Comparison of ENCODE assay signal across 22 cellular contexts in genomic region chr5:34476941-34477565, GRCh38.
DNase-seq lines count a peak whose midpoint lies in the region; ATAC-seq, FAIRE-seq and TF ChIP-seq lines count a peak whose summit lies in the region.
"Had no signal": no experiment of that assay in that cellular context is flagged by ENCODE, and none has a peak within 500 bp of the region (broad histone marks: within the 10 kb centered on the region; RNA-seq: fewer than 3 reads in every experiment).

No MANE protein-coding gene starts in this region.

- H4K20me1 ChIP-seq in GM23338 (replicated peaks; ENCODE audit: insufficient read depth) (no peaks in the 10 kb centered on the region), H1 (replicated peaks in 1 of 2; ENCODE audit: control insufficient read depth in 1 of 2, insufficient read depth in 2 of 2, low read length in 2 of 2) (no peaks in the 10 kb centered on the region), mammary epithelial cell (ENCODE audit: insufficient read depth, low read length) (no peaks in the 10 kb centered on the region)
- H4K20me1 ChIP-seq: BLaER1 had no signal

- no peak overlapping the region for H3K4me3 Mint-ChIP-seq in GM23338
- H3K4me3 Mint-ChIP-seq: B cell; CD4-positive, CD25-positive, alpha-beta regulatory T cell; CD8-positive, alpha-beta T cell had no signal

- no peak overlapping the region for H4K5ac ChIP-seq in H1 (ENCODE audit: insufficient read length, low read depth, low read length)

- no peak overlapping the region for H3K27ac Mint-ChIP-seq in GM23338
- H3K27ac Mint-ChIP-seq: B cell; CD4-positive, CD25-positive, alpha-beta regulatory T cell; CD8-positive, alpha-beta T cell had no signal

- H3K9me3 ChIP-seq in H1 (ENCODE audit: insufficient read depth in 2 of 2, low read depth in 1 of 2, low read length in 1 of 2) (peaks cover 0 to 1% of the 10 kb centered on the region in 2 experiments; a peak in 2 of 4 replicates), mammary epithelial cell (replicated peaks; ENCODE audit: insufficient read depth, low read length) (no peaks in the 10 kb centered on the region), vagina (no peaks in the 10 kb centered on the region)
- H3K9me3 ChIP-seq: Caco-2 had no signal

- FAIRE-seq in H1 (lab: Jason Lieb, UNC), result no peak
- FAIRE-seq: A204.1, G401.6, GM12892, GM19239 had no signal

- TF ChIP-seq CTCF in GM23338 (conservative IDR thresholded peaks at IDR 0.05; ENCODE audit: low read depth in 2 of 2) (no peak), H1 (IDR thresholded peaks at IDR 0.05; ENCODE audit: control extremely low read depth in 1 of 3, insufficient read depth in 1 of 3, low read depth in 1 of 3, low read length in 3 of 3) (no peak), mammary epithelial cell (conservative IDR thresholded peaks at IDR 0.05 in 1 of 2, IDR thresholded peaks at IDR 0.05 in 1 of 2; ENCODE audit: extremely low read depth in 1 of 2, insufficient read depth in 1 of 2, low read depth in 1 of 2, low read length in 2 of 2) (no peak), vagina (IDR thresholded peaks at IDR 0.05) (no peak)

- H2BK20ac ChIP-seq in H1 (ENCODE audit: low read length), result no peak overlapping the region

- H3K4ac ChIP-seq in H1 (replicated peaks; ENCODE audit: insufficient read length, low read depth, low read length), result peak overlapping the region; percentile 25

- no peak overlapping the region for H2AFZ ChIP-seq in GM23338
- H2AFZ ChIP-seq in H1 (ENCODE audit: low read length), result no peak overlapping the region
- H2AFZ ChIP-seq in mammary epithelial cell (ENCODE audit: low read depth, low read length), result no peak overlapping the region

- DNase-seq in GM23338 (ENCODE audit: low spot score) (no peak), NCI-H82 (lab: John Stamatoyannopoulos, UW) (peak; percentile 73), H1 (ENCODE audit: low read depth in 1 of 2, low spot score in 2 of 2) (no peak), amniotic stem cell (lab: John Stamatoyannopoulos, UW) (no peak), mammary epithelial cell (no peak), vagina (ENCODE audit: extremely low spot score in 2 of 2) (no peak)
- DNase-seq: Caco-2; CD4-positive, CD25-positive, alpha-beta regulatory T cell; CD8-positive, alpha-beta T cell; DMS153; DND-41; GOT3; H7; HCEC 1CT had no signal

- peak overlapping the region; percentile 67; the same call in 1 of the 2 replicates for H2BK15ac ChIP-seq in H1 (ENCODE audit: low read length)

- H3K23me2 ChIP-seq in H1 (ENCODE audit: low read depth, low read length), result no peaks in the 10 kb centered on the region

- no peak overlapping the region for H3K4me3 ChIP-seq in GM23338
- H3K4me3 ChIP-seq in H1 (ENCODE audit: extremely low read depth in 1 of 4, insufficient read depth in 2 of 4, low read depth in 3 of 4, low read length in 4 of 4), result no peak overlapping the region
- no peak overlapping the region for H3K4me3 ChIP-seq in mammary epithelial cell (replicated peaks in 1 of 3; ENCODE audit: insufficient read depth in 1 of 3, low read depth in 2 of 3, low read length in 3 of 3)
- no peak overlapping the region for H3K4me3 ChIP-seq in vagina
- H3K4me3 ChIP-seq: BLaER1 had no signal

- no peak overlapping the region for H2BK120ac ChIP-seq in H1 (replicated peaks; ENCODE audit: low read depth, low read length)

- H3K4me2 ChIP-seq in GM23338 (0 out of 2 replicates have a peak overlapping the region, but pooled peaks have one; percentile 17), H1 (ENCODE audit: insufficient read depth in 1 of 2, low read depth in 2 of 2, low read length in 2 of 2) (no peak overlapping the region), mammary epithelial cell (ENCODE audit: insufficient read depth, low read depth, low read length) (no peak overlapping the region)
- H3K4me2 ChIP-seq: BLaER1 had no signal

- H2BK12ac ChIP-seq in H1 (ENCODE audit: low read depth, low read length), result peak overlapping the region; percentile 12; the same call in 1 of the 2 replicates

- no peaks in the 10 kb centered on the region; the same call in 1 of the 2 replicates for H3K9me2 ChIP-seq in GM23338 (ENCODE audit: insufficient read depth)

- H3K18ac ChIP-seq in H1 (ENCODE audit: extremely low read depth, low read length), result no peak overlapping the region; the same call in 1 of the 2 replicates

- peaks cover 8% of the 10 kb centered on the region; the same call in 2 of the 3 replicates for H3K36me3 Mint-ChIP-seq in GM23338 (ENCODE audit: low read depth)
- H3K36me3 Mint-ChIP-seq: CD4-positive, CD25-positive, alpha-beta regulatory T cell; CD8-positive, alpha-beta T cell had no signal

- H3F3A ChIP-seq in GM23338 (replicated peaks; ENCODE audit: low read depth), result no peaks in the 10 kb centered on the region; the same call in 1 of the 2 replicates

- no peaks in the 10 kb centered on the region for H3K79me1 ChIP-seq in H1 (ENCODE audit: low read depth, low read length)

- TF ChIP-seq EP300 in H1 (IDR thresholded peaks at IDR 0.05; ENCODE audit: borderline replicate concordance in 1 of 2, low read depth in 2 of 2, low read length in 2 of 2), result no peak

- H3K4me1 ChIP-seq in GM23338 (ENCODE audit: insufficient read depth) (peaks cover 12% of the 10 kb centered on the region), H1 (replicated peaks in 1 of 4; ENCODE audit: control insufficient read depth in 3 of 4, insufficient read depth in 4 of 4, low read length in 3 of 4) (peaks cover 6 to 14% (median 10%) of the 10 kb centered on the region in 4 experiments), mammary epithelial cell (ENCODE audit: insufficient read depth, low read length) (no peaks in the 10 kb centered on the region), vagina (no peaks in the 10 kb centered on the region)

- dilution Hi-C loops in mammary epithelial cell (cut with HindIII; ENCODE audit: low sequenced_read_pairs), result no loop called here

- POLR2A ChIA-PET in H1 (lab: Charles Lee; ENCODE audit: partially characterized antibody), result interaction anchor here (0.6 to 1.4 kb wide), 2 partner anchors 12 to 438 kb away, joined by 3 to 5 read pairs; partner anchors contain the start of genes BRIX1 and RAD1

- H3K79me2 ChIP-seq in GM23338 (replicated peaks; ENCODE audit: insufficient read depth) (no peaks in the 10 kb centered on the region), H1 (ENCODE audit: control insufficient read depth in 1 of 2, insufficient read depth in 2 of 2, low read length in 2 of 2) (no peaks in the 10 kb centered on the region), mammary epithelial cell (ENCODE audit: insufficient read depth, low read length) (no peaks in the 10 kb centered on the region)

- H3K27me3 ChIP-seq in GM23338 (ENCODE audit: insufficient read depth) (no peaks in the 10 kb centered on the region), H1 (replicated peaks in 1 of 4; ENCODE audit: control insufficient read depth in 3 of 4, extremely low read depth in 1 of 4, insufficient read depth in 3 of 4, low read length in 3 of 4) (no peaks in the 10 kb centered on the region), mammary epithelial cell (ENCODE audit: insufficient read depth, low read length) (no peaks in the 10 kb centered on the region), vagina (no peaks in the 10 kb centered on the region)
- H3K27me3 ChIP-seq: BLaER1 had no signal

- no peak overlapping the region for H3K56ac ChIP-seq in H1 (replicated peaks; ENCODE audit: insufficient read length, low read depth, low read length)

- peaks cover 13% of the 10 kb centered on the region for H3K9me3 Mint-ChIP-seq in GM23338
- H3K9me3 Mint-ChIP-seq: CD8-positive, alpha-beta T cell had no signal

- peaks cover 7% of the 10 kb centered on the region for H3K27me3 Mint-ChIP-seq in GM23338 (ENCODE audit: insufficient read depth, low read depth, poor library complexity)

- in situ Hi-C loops in mammary epithelial cell (cut with MboI; ENCODE audit: low sequenced_read_pairs in 2 of 2), result loop anchor here in 1 of 2 donors (25.0 kb wide), 1 partner anchor 535 kb away; no protein-coding TSS in a partner anchor

- H3K36me3 ChIP-seq in GM23338 (ENCODE audit: insufficient read depth) (no peaks in the 10 kb centered on the region; the same call in 1 of the 2 replicates), H1 (ENCODE audit: control insufficient read depth in 2 of 4, insufficient read depth in 4 of 4, low read length in 3 of 4) (no peaks in the 10 kb centered on the region), mammary epithelial cell (ENCODE audit: insufficient read depth, low read length) (no peaks in the 10 kb centered on the region), vagina (no peaks in the 10 kb centered on the region)
- H3K36me3 ChIP-seq: BLaER1 had no signal

- no peak overlapping the region for H3K23ac ChIP-seq in H1 (ENCODE audit: insufficient read length)

- CTCF ChIA-PET in H1 (lab: Charles Lee; ENCODE audit: partially characterized antibody) (interaction anchor here (1.1 to 4.6 kb wide), 5 partner anchors 10 to 526 kb away, joined by 3 to 44 read pairs (median 4); no protein-coding TSS in a partner anchor), mammary epithelial cell (lab: Charles Lee; ENCODE audit: low non-redundant PET) (no interaction called here)

- intact Hi-C loops in mammary epithelial cell (cut with micrococcal nuclease), result no loop called here
- intact Hi-C loops in vagina (cut with DNase I), result loop anchor here (5.0 kb wide), 1 partner anchor 425 kb away; no protein-coding TSS in a partner anchor

- TF ChIP-seq RAD21 in H1 (IDR thresholded peaks at IDR 0.05 in 1 of 2, conservative IDR thresholded peaks at IDR 0.05 in 1 of 2; ENCODE audit: low read depth in 2 of 2, low read length in 2 of 2), result no peak

- BruUV-seq in mammary epithelial cell (replicated peaks; lab: Mats Ljungman, UMichigan), result no TSS peak

- WGBS in H1 (ENCODE audit: extremely low coverage in 1 of 2, insufficient coverage in 1 of 2, insufficient read length in 1 of 2, insufficient replicate concordance in 2 of 2, low coverage in 1 of 2, low lambda C conversion rate in 2 of 2, missing lambda C conversion rate in 1 of 2), 2 experiments, result 91% methylated on average over 12 of the region's 12 CpGs; no CpG with 5 or more reads in 1 of the 2 experiments
- 85% methylated on average over 12 of the region's 12 CpGs for WGBS in mammary epithelial cell (ENCODE audit: low coverage, missing lambda C conversion rate)

- H2AK5ac ChIP-seq in H1 (ENCODE audit: low read depth, low read length), result 0 out of 2 replicates have a peak overlapping the region, but pooled peaks have one; percentile 5

- H4K8ac ChIP-seq in H1 (ENCODE audit: extremely low read depth, insufficient read depth, low read length), result no peak overlapping the region

- peak overlapping the region; percentile 41; the same call in 1 of the 2 replicates for H2BK5ac ChIP-seq in H1 (ENCODE audit: low read depth, low read length)

- H3K14ac ChIP-seq in H1 (ENCODE audit: insufficient read length), result no peak overlapping the region

- peaks cover 19% of the 10 kb centered on the region for H3K4me1 Mint-ChIP-seq in GM23338
- H3K4me1 Mint-ChIP-seq: CD4-positive, CD25-positive, alpha-beta regulatory T cell had no signal

- ATAC-seq in GM23338, result no peak
- ATAC-seq: CD8-positive, alpha-beta T cell had no signal

- peak overlapping the region; percentile 22 for H4K91ac ChIP-seq in H1 (replicated peaks; ENCODE audit: insufficient read length, low read length)

- H3K9ac ChIP-seq in H1 (replicated peaks in 1 of 4; ENCODE audit: extremely low read depth in 1 of 4, low read depth in 3 of 4, low read length in 3 of 4) (no peak overlapping the region), mammary epithelial cell (ENCODE audit: insufficient read depth, low read length) (no peak overlapping the region)
- H3K9ac ChIP-seq: BLaER1 had no signal

- TF ChIP-seq POLR2A in H1 (IDR thresholded peaks at IDR 0.05; ENCODE audit: control extremely low read depth in 1 of 2, low read depth in 2 of 2, low read length in 2 of 2), result no peak
- TF ChIP-seq POLR2A in vagina (IDR thresholded peaks at IDR 0.05), result no peak

- H3K27ac ChIP-seq in GM23338 (ENCODE audit: low read depth), result peak overlapping the region; percentile 93; the same call in 1 of the 2 replicates
- no peak overlapping the region for H3K27ac ChIP-seq in H1 (ENCODE audit: low read depth, low read length)
- H3K27ac ChIP-seq in mammary epithelial cell (ENCODE audit: insufficient read depth, low read depth, low read length), result no peak overlapping the region
- no peak overlapping the region for H3K27ac ChIP-seq in vagina
- H3K27ac ChIP-seq: 22Rv1, BLaER1, C4-2B had no signal
